In genomic region chr19:9041023-9041422, GRCh38 we compare ENCODE assay signal across 23 cellular contexts. TPM values are rescaled to one million over a fixed set of nuclear protein-coding genes. Genes with fewer than 3 reads are reported as not detected.
DNase-seq lines count a peak whose midpoint lies in the region; ATAC-seq, FAIRE-seq and TF ChIP-seq lines count a peak whose summit lies in the region.
"Had no signal": no experiment of that assay in that cellular context is flagged by ENCODE, and none has a peak within 500 bp of the region (broad histone marks: within the 10 kb centered on the region; RNA-seq: fewer than 3 reads in every experiment).

No MANE protein-coding gene starts in this region.

- dilution Hi-C loops in IMR-90 (cut with HindIII; ENCODE audit: low sequenced_read_pairs, unreplicated experiment): no loop called here

- H2BK5ac ChIP-seq in IMR-90 (ENCODE audit: low read depth, low read length, poor library complexity, severe bottlenecking): no peak overlapping the region
- no peak overlapping the region for H2BK5ac ChIP-seq in trophoblast cell (ENCODE audit: low read depth, low read length, poor library complexity)

- no peak for TF ChIP-seq EP300 in K562 (IDR thresholded peaks at IDR 0.05; ENCODE audit: low read length)

- no peak overlapping the region for H4K5ac ChIP-seq in IMR-90 (ENCODE audit: low read depth, low read length)

- H2AK5ac ChIP-seq in IMR-90 (ENCODE audit: low read depth, low read length) (no peak overlapping the region), trophoblast cell (ENCODE audit: low read length) (no peak overlapping the region)

- no peak overlapping the region for H3K14ac ChIP-seq in IMR-90 (replicated peaks; ENCODE audit: low read depth, low read length)
- H3K14ac ChIP-seq in trophoblast cell (ENCODE audit: low read length): no peak overlapping the region

- H3K4me3 ChIP-seq in IMR-90 (ENCODE audit: insufficient read depth, low read depth, low read length) (no peak overlapping the region), PC-3 (ENCODE audit: low read length) (no peak overlapping the region), K562 (no peak overlapping the region), trophoblast cell (ENCODE audit: low read depth, low read length) (no peak overlapping the region), lower leg skin (ENCODE audit: low read depth, poor library complexity, severe bottlenecking) (no peak overlapping the region)
- H3K4me3 ChIP-seq: GM23338, HAP-1 had no signal

- POLR2A ChIA-PET in IMR-90 (lab: Charles Lee; ENCODE audit: unreplicated experiment) (no interaction called here), PC-3 (lab: Charles Lee; ENCODE audit: unreplicated experiment) (interaction anchor here (0.7 kb wide), 1 partner anchor 23 kb away, joined by 6 read pairs; no protein-coding TSS in a partner anchor), K562 (lab: Yijun Ruan, JAX) (interaction anchor here (0.6 kb wide), 1 partner anchor 9 kb away, joined by 3 read pairs; no protein-coding TSS in a partner anchor)

- H3K27me3 ChIP-seq in IMR-90 (ENCODE audit: control insufficient read depth, insufficient read depth, low read length): no peaks in the 10 kb centered on the region
- H3K27me3 ChIP-seq in PC-3 (ENCODE audit: low read length): no peaks in the 10 kb centered on the region
- H3K27me3 ChIP-seq in K562 (ENCODE audit: control insufficient read depth in 2 of 2, insufficient read depth in 2 of 2, low read length in 2 of 2): peaks cover 5 to 39% of the 10 kb centered on the region in 2 experiments; a peak in 4 of 5 replicates
- no peaks in the 10 kb centered on the region for H3K27me3 ChIP-seq in trophoblast cell (ENCODE audit: insufficient read depth, low read length)

- TF ChIP-seq CTCF in IMR-90 (conservative IDR thresholded peaks at IDR 0.05; ENCODE audit: low read depth, low read length): no peak
- no peak for TF ChIP-seq CTCF in PC-3 (conservative IDR thresholded peaks at IDR 0.05; ENCODE audit: low read depth, low read length)
- no peak for TF ChIP-seq CTCF in K562 (IDR thresholded peaks at IDR 0.05 in 2 of 3, conservative IDR thresholded peaks at IDR 0.05 in 1 of 3; ENCODE audit: insufficient read depth in 2 of 3, low read depth in 1 of 3, low read length in 3 of 3)
- TF ChIP-seq CTCF in lower leg skin (IDR thresholded peaks at IDR 0.05): no peak

- H3K4ac ChIP-seq in IMR-90 (ENCODE audit: low read depth, low read length): no peak overlapping the region
- no peak overlapping the region for H3K4ac ChIP-seq in trophoblast cell (ENCODE audit: low read depth, low read length)

- ATAC-seq in IMR-90 (ENCODE audit: low read depth) (no peak), PC-3 (no peak), K562 (no peak), HG03378 (IDR thresholded peaks at IDR 0.05; ENCODE audit: unreplicated experiment) (no peak), HG03460 (IDR thresholded peaks at IDR 0.05; ENCODE audit: unreplicated experiment) (no peak), GM21447 (IDR thresholded peaks at IDR 0.05; ENCODE audit: unreplicated experiment) (no peak)
- ATAC-seq: GM23338 had no signal

- H3K79me1 ChIP-seq in IMR-90 (ENCODE audit: low read depth in 1 of 2, low read length in 2 of 2) (no peaks in the 10 kb centered on the region), trophoblast cell (ENCODE audit: low read length) (peaks cover 14% of the 10 kb centered on the region)

- H3F3A ChIP-seq in PC-3 (ENCODE audit: low read length, unreplicated experiment): no peaks in the 10 kb centered on the region

- H3K36me3 ChIP-seq in IMR-90 (ENCODE audit: control insufficient read depth, insufficient read depth, low read length): no peaks in the 10 kb centered on the region
- no peaks in the 10 kb centered on the region for H3K36me3 ChIP-seq in PC-3 (ENCODE audit: low read depth, low read length)
- H3K36me3 ChIP-seq in K562 (ENCODE audit: control insufficient read depth, insufficient read depth, low read length): no peaks in the 10 kb centered on the region
- H3K36me3 ChIP-seq in trophoblast cell (ENCODE audit: control insufficient read depth in 1 of 2, insufficient read depth in 2 of 2, low read length in 2 of 2): no peaks in the 10 kb centered on the region
- H3K36me3 ChIP-seq: HAP-1 had no signal

- H3K9ac ChIP-seq in IMR-90 (ENCODE audit: low read depth, low read length) (no peak overlapping the region), PC-3 (ENCODE audit: low read length) (no peak overlapping the region), K562 (ENCODE audit: insufficient read depth in 1 of 2, low read depth in 2 of 2, low read length in 2 of 2) (no peak overlapping the region), trophoblast cell (ENCODE audit: low read length) (no peak overlapping the region)

- no peak overlapping the region for H3K4me2 ChIP-seq in IMR-90 (ENCODE audit: low read depth, low read length)
- H3K4me2 ChIP-seq in PC-3 (ENCODE audit: low read length): no peak overlapping the region
- no peak overlapping the region for H3K4me2 ChIP-seq in K562 (ENCODE audit: insufficient read depth, low read length)
- no peak overlapping the region for H3K4me2 ChIP-seq in trophoblast cell (ENCODE audit: low read length)
- H3K4me2 ChIP-seq: GM23338 had no signal

- TF ChIP-seq POLR2A in IMR-90 (IDR thresholded peaks at IDR 0.05; ENCODE audit: low read depth, low read length): no peak
- TF ChIP-seq POLR2A in K562 (conservative IDR thresholded peaks at IDR 0.05): no peak
- no peak for TF ChIP-seq POLR2A in lower leg skin (IDR thresholded peaks at IDR 0.05)

- H3K9me3 ChIP-seq in IMR-90 (ENCODE audit: control insufficient read depth, insufficient read depth, low read length) (peaks cover 22% of the 10 kb centered on the region), PC-3 (ENCODE audit: low read length) (no peaks in the 10 kb centered on the region), K562 (replicated peaks; ENCODE audit: control insufficient read depth, insufficient read depth, low read depth, low read length) (no peaks in the 10 kb centered on the region), trophoblast cell (ENCODE audit: insufficient read depth, low read depth, low read length) (no peaks in the 10 kb centered on the region)
- H3K9me3 ChIP-seq: HAP-1 had no signal

- H3K9me1 ChIP-seq in IMR-90 (ENCODE audit: insufficient read depth, low read length) (no peaks in the 10 kb centered on the region), K562 (ENCODE audit: control insufficient read depth, insufficient read depth, low read length) (no peaks in the 10 kb centered on the region)

- no peaks in the 10 kb centered on the region for H3K4me1 ChIP-seq in IMR-90 (ENCODE audit: control insufficient read depth, insufficient read depth, low read length)
- peaks cover 22% of the 10 kb centered on the region for H3K4me1 ChIP-seq in PC-3 (ENCODE audit: insufficient read depth, low read length)
- no peaks in the 10 kb centered on the region for H3K4me1 ChIP-seq in K562 (replicated peaks in 1 of 2; ENCODE audit: control insufficient read depth in 2 of 2, insufficient read depth in 2 of 2, low read length in 2 of 2)
- H3K4me1 ChIP-seq in trophoblast cell (ENCODE audit: control insufficient read depth in 1 of 2, insufficient read depth in 2 of 2, low read length in 2 of 2): peaks cover 5 to 13% of the 10 kb centered on the region in 2 experiments
- H3K4me1 ChIP-seq: HAP-1 had no signal

- no peak overlapping the region for H4K12ac ChIP-seq in trophoblast cell (ENCODE audit: low read depth, low read length)

- no peak for FAIRE-seq in K562 (lab: Jason Lieb, UNC)
- FAIRE-seq: G401.6, GM12892, GM19239, H54 had no signal

- no peak overlapping the region for H2AK9ac ChIP-seq in IMR-90 (replicated peaks; ENCODE audit: low read depth, low read length, poor library complexity)

- BruUV-seq in IMR-90 (replicated peaks; lab: Mats Ljungman, UMichigan) (no TSS peak), PC-3 (replicated peaks; lab: Mats Ljungman, UMichigan) (no TSS peak), K562 (replicated peaks; lab: Mats Ljungman, UMichigan) (no TSS peak)

- H4K8ac ChIP-seq in IMR-90 (ENCODE audit: low read depth in 2 of 2, low read length in 2 of 2) (no peak overlapping the region), trophoblast cell (ENCODE audit: low read depth, low read length) (no peak overlapping the region)

- no peak overlapping the region for H2BK12ac ChIP-seq in trophoblast cell (ENCODE audit: low read length)

- H3K56ac ChIP-seq in IMR-90 (ENCODE audit: extremely low read depth, insufficient read depth, low read length): no peak overlapping the region

- no peak overlapping the region for H2BK15ac ChIP-seq in IMR-90 (ENCODE audit: low read depth, low read length)

- no peak overlapping the region for H2BK20ac ChIP-seq in IMR-90 (ENCODE audit: low read depth, low read length)

- H4K91ac ChIP-seq in IMR-90 (ENCODE audit: insufficient read depth, low read depth, low read length): no peak overlapping the region
- H4K91ac ChIP-seq in trophoblast cell (ENCODE audit: low read depth, low read length): peak overlapping the region; percentile 45

- H3K23ac ChIP-seq in IMR-90 (ENCODE audit: low read depth, low read length) (no peak overlapping the region), trophoblast cell (ENCODE audit: low read length) (no peak overlapping the region)

- no CpG with 5 or more reads among the region's 8 CpGs for WGBS in IMR-90 (ENCODE audit: extremely low coverage in 2 of 2, insufficient read length in 1 of 2), 2 experiments
- WGBS in K562 (ENCODE audit: insufficient coverage, low coverage, missing lambda C conversion rate): 4% methylated on average over 7 of the region's 8 CpGs
- WGBS in trophoblast cell (ENCODE audit: extremely low coverage, insufficient coverage, insufficient read length): no CpG with 5 or more reads among the region's 8 CpGs
- WGBS in lower leg skin, 2 donors: 85 to 87% methylated on average over 6 to 8 of the region's 8 CpGs

- H4K20me1 ChIP-seq in IMR-90 (ENCODE audit: insufficient read depth, low read length) (no peaks in the 10 kb centered on the region), PC-3 (ENCODE audit: low read length) (no peaks in the 10 kb centered on the region), K562 (replicated peaks; ENCODE audit: control insufficient read depth, insufficient read depth, low read length) (no peaks in the 10 kb centered on the region)

- in situ Hi-C loops in IMR-90 (cut with MboI; ENCODE audit: low sequenced_read_pairs) (no loop called here), K562 (cut with MboI) (no loop called here)

- CTCF ChIA-PET in IMR-90 (lab: Yijun Ruan, JAX): no interaction called here
- CTCF ChIA-PET in PC-3 (lab: Charles Lee): no interaction called here
- CTCF ChIA-PET in K562 (lab: Yijun Ruan, JAX; ENCODE audit: low intra/inter-chr PET ratio): no interaction called here

- H3K27ac ChIP-seq in IMR-90 (ENCODE audit: insufficient read depth, low read length): no peak overlapping the region
- H3K27ac ChIP-seq in PC-3 (ENCODE audit: low read length): peak overlapping the region; percentile 70; the same call in 1 of the 2 replicates
- no peak overlapping the region for H3K27ac ChIP-seq in K562 (ENCODE audit: extremely low read depth, low read depth, low read length)
- no peak overlapping the region for H3K27ac ChIP-seq in trophoblast cell (ENCODE audit: low read depth, low read length)

- no peaks in the 10 kb centered on the region for H3K79me2 ChIP-seq in PC-3 (ENCODE audit: low read length)
- H3K79me2 ChIP-seq in K562 (ENCODE audit: control insufficient read depth, insufficient read depth, low read length): no peaks in the 10 kb centered on the region
- H3K79me2 ChIP-seq in trophoblast cell (ENCODE audit: control insufficient read depth, insufficient read depth, low read length, poor library complexity): no peaks in the 10 kb centered on the region

- DNase-seq in IMR-90 (no peak), PC-3 (no peak), K562 (ENCODE audit: extremely low read depth in 1 of 4, low spot score in 3 of 4) (no peak), trophoblast cell (no peak), lower leg skin (ENCODE audit: low spot score in 2 of 2) (no peak)
- DNase-seq: C1 segment of cervical spinal cord; Calu3; CD4-positive, alpha-beta memory T cell; COR-L47; DMS153; DND-41 had no signal

- no peak overlapping the region for H2AFZ ChIP-seq in IMR-90 (replicated peaks; ENCODE audit: low read length, poor library complexity)
- no peak overlapping the region for H2AFZ ChIP-seq in PC-3 (ENCODE audit: low read length)
- no peak overlapping the region for H2AFZ ChIP-seq in K562 (ENCODE audit: low read depth, low read length)
- no peak overlapping the region for H2AFZ ChIP-seq in trophoblast cell (ENCODE audit: insufficient read depth, low read length, poor library complexity)
- H2AFZ ChIP-seq: GM23338 had no signal

- TF ChIP-seq RAD21 in IMR-90 (IDR thresholded peaks at IDR 0.05; ENCODE audit: low read length) (no peak), K562 (CRISPR knock-in tag; conservative IDR thresholded peaks at IDR 0.05 in 1 of 2, IDR thresholded peaks at IDR 0.05 in 1 of 2) (no peak)

- H2BK120ac ChIP-seq in IMR-90 (ENCODE audit: low read depth, low read length) (no peak overlapping the region), trophoblast cell (ENCODE audit: insufficient read depth, low read length, poor library complexity) (peak overlapping the region; percentile 36)

- intact Hi-C loops in IMR-90 (cut with micrococcal nuclease) (no loop called here), PC-3 (cut with micrococcal nuclease) (no loop called here), K562 (cut with micrococcal nuclease) (no loop called here), lower leg skin (cut with DNase I; ENCODE audit: low total_unique reads) (no loop called here)

- no peak overlapping the region for H3K18ac ChIP-seq in IMR-90 (ENCODE audit: low read depth, low read length)
- H3K18ac ChIP-seq in trophoblast cell (ENCODE audit: low read length): no peak overlapping the region

- H3K9me2 ChIP-seq in PC-3 (replicated peaks; ENCODE audit: low read length): no peaks in the 10 kb centered on the region

RNA-seq across cellular contexts. Expression of gene MUC16, which starts 30.8 kb away (rescaled TPM):
- total RNA-seq in IMR-90 (2012; rRNA removed) (not detected in 2 replicates), PC-3 (2014; rRNA removed) (0.15 and 0.52 TPM in 2 replicates), K562 (2014; rRNA removed) (not detected in 2 replicates), K562 (2014; rRNA removed; fragmentation: Illumina TruSeq; extraction: Trizol) (not detected in 2 replicates), K562 (2015; rRNA removed; fragmentation: Illumina TruSeq; extraction: Trizol) (not detected in 2 replicates), K562 (2021) (not detected in 2 replicates), lower leg skin (under 1 TPM in 3 of 4 donors, not detected in 1; 0.02 to 0.55 (median 0.04) TPM)
- polyA plus RNA-seq in IMR-90 (2012; rRNA removed) (not detected in 2 replicates), K562 (2011; rRNA removed) (not detected in 2 replicates), K562 (2014; fragmentation: Illumina TruSeq; extraction: Trizol) (not detected in 2 replicates), K562 (2014; fragmentation: Nextera tagmentation; extraction: Ambion mirVana) (not detected), K562 (2014; rRNA removed) (not detected in 2 replicates)
- not detected in 2 replicates for polyA plus RNA-seq in IMR-90 (2012; cell fraction: cytosol; rRNA removed)
- not detected in 2 replicates for polyA plus RNA-seq in IMR-90 (2012; cell fraction: nucleus; rRNA removed; ENCODE audit: low replicate concordance)
- 0.04 TPM in 1 of 2 replicates, not detected in the other for total RNA-seq in K562 (2011; cell fraction: chromatin; rRNA removed; ENCODE audit: low replicate concordance)
- total RNA-seq in K562 (2011; cell fraction: nucleolus; rRNA removed): not detected in 2 replicates
- not detected in 2 replicates for total RNA-seq in K562 (2011; cell fraction: nucleoplasm; rRNA removed)
- polyA plus RNA-seq in K562 (2011; cell fraction: cytosol; rRNA removed): not detected in 2 replicates
- not detected in 2 replicates for polyA plus RNA-seq in K562 (2011; cell fraction: nucleus; rRNA removed)
- polyA plus RNA-seq in K562 (2012): not detected in 2 replicates
- under 0.01 TPM in 1 of 2 replicates, not detected in the other for polyA minus RNA-seq in K562 (2011; rRNA and poly(A)+ RNA removed)
- 0.18 TPM in 1 of 2 replicates, not detected in the other for polyA minus RNA-seq in K562 (2011; cell fraction: cytosol; rRNA and poly(A)+ RNA removed)
- polyA minus RNA-seq in K562 (2011; cell fraction: nucleus; rRNA and poly(A)+ RNA removed): under 0.01 TPM in 2 replicates
- 0.08 and 0.10 TPM in 2 replicates for polyA plus RNA-seq in trophoblast cell (2013)
- total RNA-seq: A172; A673; CD4-positive, alpha-beta memory T cell had no signal
- polyA plus RNA-seq: BJ; CD4-positive, alpha-beta memory T cell had no signal

RNA-seq across cellular contexts. Expression of gene OR1M1, which starts 45.8 kb away (rescaled TPM):
- not detected in 2 replicates for total RNA-seq in IMR-90 (2012; rRNA removed)
- not detected in 2 replicates for polyA plus RNA-seq in IMR-90 (2012; rRNA removed)
- polyA plus RNA-seq in IMR-90 (2012; cell fraction: cytosol; rRNA removed): not detected in 2 replicates
- polyA plus RNA-seq in IMR-90 (2012; cell fraction: nucleus; rRNA removed; ENCODE audit: low replicate concordance): not detected in 2 replicates
- total RNA-seq in PC-3 (2014; rRNA removed): not detected in 2 replicates
- not detected in 2 replicates for total RNA-seq in K562 (2011; cell fraction: chromatin; rRNA removed; ENCODE audit: low replicate concordance)
- not detected in 2 replicates for total RNA-seq in K562 (2011; cell fraction: nucleolus; rRNA removed)
- not detected in 2 replicates for total RNA-seq in K562 (2011; cell fraction: nucleoplasm; rRNA removed)
- not detected in 2 replicates for total RNA-seq in K562 (2014; rRNA removed)
- not detected in 2 replicates for total RNA-seq in K562 (2014; rRNA removed; fragmentation: Illumina TruSeq; extraction: Trizol)
- total RNA-seq in K562 (2015; rRNA removed; fragmentation: Illumina TruSeq; extraction: Trizol): not detected in 2 replicates
- not detected in 2 replicates for total RNA-seq in K562 (2021)
- not detected in 2 replicates for polyA plus RNA-seq in K562 (2011; rRNA removed)
- not detected in 2 replicates for polyA plus RNA-seq in K562 (2011; cell fraction: cytosol; rRNA removed)
- not detected in 2 replicates for polyA plus RNA-seq in K562 (2011; cell fraction: nucleus; rRNA removed)
- polyA plus RNA-seq in K562 (2012): not detected in 2 replicates
- not detected in 2 replicates for polyA plus RNA-seq in K562 (2014; fragmentation: Illumina TruSeq; extraction: Trizol)
- polyA plus RNA-seq in K562 (2014; fragmentation: Nextera tagmentation; extraction: Ambion mirVana): not detected
- polyA plus RNA-seq in K562 (2014; rRNA removed): not detected in 2 replicates
- polyA minus RNA-seq in K562 (2011; rRNA and poly(A)+ RNA removed): not detected in 2 replicates
- polyA minus RNA-seq in K562 (2011; cell fraction: cytosol; rRNA and poly(A)+ RNA removed): not detected in 2 replicates
- not detected in 2 replicates for polyA minus RNA-seq in K562 (2011; cell fraction: nucleus; rRNA and poly(A)+ RNA removed)
- polyA plus RNA-seq in trophoblast cell (2013): 0.03 and 0.04 TPM in 2 replicates
- not detected for total RNA-seq in lower leg skin
- total RNA-seq: A172; A673; Calu3; CD4-positive, alpha-beta memory T cell; GM23338 had no signal
- polyA plus RNA-seq: BJ; CD4-positive, alpha-beta memory T cell; GM23338 had no signal
